In genomic region chr1:28118640-28119307, GRCh38 we compare ENCODE assay signal across 25 cellular contexts. TPM values are rescaled to one million over a fixed set of nuclear protein-coding genes. Genes with fewer than 3 reads are reported as not detected.
DNase-seq lines count a peak whose midpoint lies in the region; ATAC-seq, FAIRE-seq and TF ChIP-seq lines count a peak whose summit lies in the region.
"Had no signal": no experiment of that assay in that cellular context is flagged by ENCODE, and none has a peak within 500 bp of the region (broad histone marks: within the 10 kb centered on the region; RNA-seq: fewer than 3 reads in every experiment).

No MANE protein-coding gene starts in this region.

- TF ChIP-seq RAD21 in GM12878 (IDR thresholded peaks at IDR 0.05; ENCODE audit: insufficient read depth, low read depth, low read length): no peak

- 0 out of 2 replicates have a peak overlapping the region, but pooled peaks have one; percentile 8 for H3K4me2 ChIP-seq in GM12878 (ENCODE audit: control insufficient read depth, insufficient read depth)
- H3K4me2 ChIP-seq in osteoblast (ENCODE audit: insufficient read depth, low read length): no peak overlapping the region

- H3K79me2 ChIP-seq in GM12878 (ENCODE audit: control insufficient read depth, insufficient read depth, low read length) (no peaks in the 10 kb centered on the region), osteoblast (ENCODE audit: insufficient read depth, low read length) (no peaks in the 10 kb centered on the region)

- TF ChIP-seq CTCF in CD14-positive monocyte (IDR thresholded peaks at IDR 0.05) (no peak), GM12878 (IDR thresholded peaks at IDR 0.05 in 2 of 3, conservative IDR thresholded peaks at IDR 0.05 in 1 of 3; ENCODE audit: control insufficient read depth in 2 of 3, extremely low read depth in 1 of 3, insufficient read depth in 1 of 3, low read depth in 3 of 3, low read length in 3 of 3) (no peak), osteoblast (IDR thresholded peaks at IDR 0.05; ENCODE audit: extremely low read depth, low read depth, low read length) (no peak)

- DNase-seq in CD14-positive monocyte (ENCODE audit: low spot score) (no peak), GM18507 (ENCODE audit: extremely low spot score, insufficient read length, low read depth) (no peak), MV-4-11 (lab: John Stamatoyannopoulos, UW) (peak; percentile 65), GM12878 (ENCODE audit: low read depth, low spot score) (no peak), osteoblast (ENCODE audit: insufficient read length, low spot score, missing footprints) (no peak), NCI-H526 treated with DMSO at 0.1 percent for 48 hours (lab: John Stamatoyannopoulos, UW) (no peak), activated gamma-delta T cell treated with Interleukin-2 at 50 U/mL for 16 hours (no peak)
- DNase-seq in activated CD4-positive, alpha-beta T cell treated with anti-CD3 and anti-CD28 coated beads, Interleukin-2, amount 50 U/mL, for 4 hours: no peak
- DNase-seq: 8988T; ACHN; CD4-positive, CD25-positive, alpha-beta regulatory T cell; DMS153; MG63; NCI-H1105; NCI-H1436 treated with DMSO at 0.1 percent for 48 hours; NCI-H187 treated with DMSO at 0.1 percent for 48 hours; NCI-H2107; NCI-H446 treated with DMSO at 0.1 percent for 48 hours; NCI-H526; SHP77 treated with DMSO at 0.1 percent for 48 hours; T-helper 1 cell had no signal

- peak overlapping the region in 4 of 7 donors; percentile 14 to 68 (median 50) for H3K27ac Mint-ChIP-seq in CD14-positive monocyte
- H3K27ac Mint-ChIP-seq: CD4-positive, CD25-positive, alpha-beta regulatory T cell had no signal

- H3K27me3 ChIP-seq in GM12878 (replicated peaks in 1 of 2; ENCODE audit: control insufficient read depth in 2 of 2, insufficient read depth in 2 of 2, low read length in 1 of 2) (no peaks in the 10 kb centered on the region), osteoblast (ENCODE audit: insufficient read depth, low read length) (no peaks in the 10 kb centered on the region)
- H3K27me3 ChIP-seq: MG63 had no signal

- H3K27me3 Mint-ChIP-seq in CD14-positive monocyte (ENCODE audit: low read depth in 3 of 3): peaks cover 0 to 2% (median 0%) of the 10 kb centered on the region in 3 donors

- H3K9me3 ChIP-seq in GM12878 (replicated peaks; ENCODE audit: control insufficient read depth, insufficient read depth, low read length) (no peaks in the 10 kb centered on the region), osteoblast (ENCODE audit: low read depth, low read length) (no peaks in the 10 kb centered on the region)
- H3K9me3 ChIP-seq: MG63 had no signal

- H2AFZ ChIP-seq in GM12878 (ENCODE audit: control insufficient read depth, low read depth, low read length) (no peak overlapping the region), osteoblast (ENCODE audit: low read length) (no peak overlapping the region)

- intact Hi-C loops in CD14-positive monocyte (cut with micrococcal nuclease): no loop called here
- intact Hi-C loops in GM12878 (cut with micrococcal nuclease; ENCODE audit: unreplicated experiment): no loop called here

- in situ Hi-C loops in GM12878 (cut with MboI): no loop called here

- H4K20me1 ChIP-seq in GM12878 (ENCODE audit: control insufficient read depth, insufficient read depth): no peaks in the 10 kb centered on the region
- no peaks in the 10 kb centered on the region for H4K20me1 ChIP-seq in osteoblast (ENCODE audit: insufficient read depth, low read length)

- no peak overlapping the region for H3K9ac ChIP-seq in GM12878 (ENCODE audit: control insufficient read depth, insufficient read depth, low read length)

- ATAC-seq in GM12878: peak; percentile 24
- ATAC-seq: HCT116, HepG2, Panc1 had no signal

- H3K9me3 Mint-ChIP-seq in CD14-positive monocyte: peaks cover 0 to 6% (median 0%) of the 10 kb centered on the region in 7 donors

- peaks cover 0 to 11% of the 10 kb centered on the region in 2 donors for H3K36me3 Mint-ChIP-seq in CD14-positive monocyte
- H3K36me3 Mint-ChIP-seq: CD4-positive, CD25-positive, alpha-beta regulatory T cell had no signal

- H3K4me1 ChIP-seq in GM12878 (ENCODE audit: control insufficient read depth, insufficient read depth, low read length) (peaks cover 27% of the 10 kb centered on the region), osteoblast (ENCODE audit: insufficient read depth, low read length) (peaks cover 18% of the 10 kb centered on the region)

- no TSS peak for BruUV-seq in GM12878 (replicated peaks; lab: Mats Ljungman, UMichigan)

- no peak for TF ChIP-seq POLR2A in GM12878 (IDR thresholded peaks at IDR 0.05; ENCODE audit: low read depth, low read length)

- H3K4me1 Mint-ChIP-seq in CD14-positive monocyte: peaks cover 61% of the 10 kb centered on the region

- CTCF ChIA-PET in GM12878 (lab: Yijun Ruan, JAX): interaction anchor here (0.6 to 2.1 kb wide), 6 partner anchors 15 to 518 kb away, joined by 3 to 7 read pairs (median 4); partner anchors contain the start of gene EYA3

- FAIRE-seq in GM18507 (lab: Jason Lieb, UNC): peak; percentile 33
- peak; percentile 62 for FAIRE-seq in GM12878 (lab: Jason Lieb, UNC)
- FAIRE-seq: HepG2 had no signal

- H3K27ac ChIP-seq in GM12878 (ENCODE audit: control insufficient read depth, insufficient read depth) (no peak overlapping the region), osteoblast (ENCODE audit: low read depth, low read length) (no peak overlapping the region)

- POLR2A ChIA-PET in GM12878 (lab: Charles Lee): interaction anchor here (0.7 to 1.9 kb wide), 6 partner anchors 8 to 81 kb away, joined by 3 to 12 read pairs (median 6); no protein-coding TSS in a partner anchor

- RAD21 ChIA-PET in GM12878 (lab: Charles Lee; ENCODE audit: unreplicated experiment): interaction anchor here (1.2 to 11.7 kb wide), 4 partner anchors 11 to 55 kb away, joined by 3 to 113 read pairs (median 4); partner anchors contain the start of gene EYA3

- no peak for TF ChIP-seq EP300 in GM12878 (IDR thresholded peaks at IDR 0.05; ENCODE audit: borderline replicate concordance in 1 of 2, control insufficient read depth in 1 of 2, low read depth in 2 of 2, low read length in 2 of 2)

- H3K4me3 ChIP-seq in GM12878: no peak overlapping the region
- no peak overlapping the region for H3K4me3 ChIP-seq in osteoblast (ENCODE audit: insufficient read depth, low read length)
- H3K4me3 ChIP-seq: MG63 had no signal

- no peak overlapping the region for H3K4me3 Mint-ChIP-seq in CD14-positive monocyte
- H3K4me3 Mint-ChIP-seq: CD4-positive, CD25-positive, alpha-beta regulatory T cell had no signal

- H3K36me3 ChIP-seq in GM12878 (ENCODE audit: control insufficient read depth in 2 of 2, insufficient read depth in 2 of 2, low read length in 1 of 2) (no peaks in the 10 kb centered on the region), osteoblast (ENCODE audit: insufficient read depth, low read length) (no peaks in the 10 kb centered on the region)
- H3K36me3 ChIP-seq: MG63 had no signal

- 70% methylated on average over 5 of the region's 5 CpGs for WGBS in GM12878 (ENCODE audit: insufficient coverage, insufficient replicate concordance, low lambda C conversion rate, missing lambda C conversion rate)

- SMC1A ChIA-PET in GM12878 (lab: Charles Lee; ENCODE audit: uncharacterized antibody, unreplicated experiment): interaction anchor here (1.1 to 2.0 kb wide), 2 partner anchors 10 to 16 kb away, joined by 3 to 9 read pairs; no protein-coding TSS in a partner anchor

TF ChIP-seq in GM12878, 131 proteins besides CTCF, POLR2A, EP300 and RAD21 (continues in another document):
- TF ChIP-seq RUNX3 (IDR thresholded peaks at IDR 0.05; ENCODE audit: low read length) (peak; percentile 39; the same call in 1 of the 2 replicates), POU2F2 (IDR thresholded peaks at IDR 0.05; ENCODE audit: borderline replicate concordance, low read depth, low read length) (no peak), IKZF1 (conservative IDR thresholded peaks at IDR 0.05) (peak; percentile 31; the same call in 1 of the 2 replicates), RBBP5 (conservative IDR thresholded peaks at IDR 0.05) (no peak), DPF2 (IDR thresholded peaks at IDR 0.05) (0 out of 2 replicates have a peak, but pooled peaks have one; percentile 19)

RNA-seq across cellular contexts. Expression of gene EYA3, which starts 30.4 kb away (rescaled TPM):
- polyA plus RNA-seq in CD14-positive monocyte (1 to 10 TPM; 3.3 to 3.7 TPM), GM12878 (2011; rRNA removed) (46.6 and 48.9 TPM in 2 replicates), GM12878 (2014; fragmentation: Illumina TruSeq; extraction: Trizol) (28.1 and 33.0 TPM in 2 replicates), GM12878 (2014; fragmentation: Nextera tagmentation; extraction: Ambion mirVana) (10 to 100 TPM; 13.0 to 15.6 TPM), GM12878 (2014; rRNA removed) (19.8 and 20.1 TPM in 2 replicates), GM12878 (2016; fragmentation: Nextera tagmentation; extraction: Ambion mirVana) (10 to 100 TPM; 22.6 to 24.2 TPM)
- 62.1 and 81.3 TPM in 2 replicates for total RNA-seq in GM12878 (2013; cell fraction: nucleolus; rRNA removed)
- total RNA-seq in GM12878 (2014; rRNA removed) (18.3 and 19.0 TPM in 2 replicates), GM12878 (2014; rRNA removed; fragmentation: Illumina TruSeq; extraction: Trizol) (28.1 and 28.2 TPM in 2 replicates), GM12878 (2021) (28.5 and 29.6 TPM in 2 replicates), osteoblast (10.9 and 13.3 TPM in 2 replicates)
- 8.9 TPM for polyA plus RNA-seq in GM12878 (2011; ENCODE audit: low read depth)
- 24.4 and 27.3 TPM in 2 replicates for polyA plus RNA-seq in GM12878 (2011; cell fraction: cytosol; rRNA removed)
- 26.8 and 29.1 TPM in 2 replicates for polyA plus RNA-seq in GM12878 (2011; cell fraction: nucleus; rRNA removed)
- 12.3 and 13.9 TPM in 2 replicates for polyA plus RNA-seq in GM12878 (2012)
- polyA minus RNA-seq in GM12878 (2011; rRNA and poly(A)+ RNA removed): 62.8 and 90.9 TPM in 2 replicates
- polyA minus RNA-seq in GM12878 (2011; cell fraction: cytosol; rRNA and poly(A)+ RNA removed): 14.4 and 18.8 TPM in 2 replicates
- 27.7 and 28.5 TPM in 2 replicates for polyA minus RNA-seq in GM12878 (2011; cell fraction: nucleus; rRNA and poly(A)+ RNA removed)

RNA-seq across cellular contexts. Expression of gene PTAFR, which starts 57.7 kb away (rescaled TPM):
- polyA plus RNA-seq in CD14-positive monocyte (100 to 1,000 TPM; 331 to 347 TPM), GM12878 (2011; rRNA removed) (167 and 251 TPM in 2 replicates), GM12878 (2014; fragmentation: Illumina TruSeq; extraction: Trizol) (30.6 and 31.1 TPM in 2 replicates), GM12878 (2014; fragmentation: Nextera tagmentation; extraction: Ambion mirVana) (10 to 100 TPM; 29.8 to 57.7 TPM), GM12878 (2014; rRNA removed) (25.5 and 31.3 TPM in 2 replicates), GM12878 (2016; fragmentation: Nextera tagmentation; extraction: Ambion mirVana) (10 to 100 TPM; 17.5 to 18.2 TPM)
- 63.0 and 72.4 TPM in 2 replicates for total RNA-seq in GM12878 (2013; cell fraction: nucleolus; rRNA removed)
- total RNA-seq in GM12878 (2014; rRNA removed) (18.1 and 23.9 TPM in 2 replicates), GM12878 (2014; rRNA removed; fragmentation: Illumina TruSeq; extraction: Trizol) (20.1 and 20.2 TPM in 2 replicates), GM12878 (2021) (25.5 and 28.4 TPM in 2 replicates), osteoblast (under 0.01 TPM in 2 replicates)
- polyA plus RNA-seq in GM12878 (2011; ENCODE audit: low read depth): 5.8 TPM
- 376 and 431 TPM in 2 replicates for polyA plus RNA-seq in GM12878 (2011; cell fraction: cytosol; rRNA removed)
- polyA plus RNA-seq in GM12878 (2011; cell fraction: nucleus; rRNA removed): 49.8 and 57.4 TPM in 2 replicates
- 7.3 and 10.0 TPM in 2 replicates for polyA plus RNA-seq in GM12878 (2012)
- 334 and 394 TPM in 2 replicates for polyA minus RNA-seq in GM12878 (2011; rRNA and poly(A)+ RNA removed)
- polyA minus RNA-seq in GM12878 (2011; cell fraction: cytosol; rRNA and poly(A)+ RNA removed): 67.7 and 82.6 TPM in 2 replicates
- 16.6 and 29.9 TPM in 2 replicates for polyA minus RNA-seq in GM12878 (2011; cell fraction: nucleus; rRNA and poly(A)+ RNA removed)
- total RNA-seq: LHCN-M2 had no signal

Comparison
In these comparisons a context has a peak if more than half of its experiments do, and no peak if none do; other contexts are left out.
1. RNA of gene PTAFR, which starts 57.7 kb away (total RNA-seq): 18.1 to 72.4 TPM in GM12878; under 0.01 TPM in osteoblast; every median in the first group is over 10 times any median in the second.